Comparison of ENCODE assay signal across 7 cellular contexts in genomic region chr12:107495604-107496003, GRCh38.
"Had no signal": no experiment of that assay in that cellular context is flagged by ENCODE, and none has a peak within 500 bp of the region (broad histone marks: within the 10 kb centered on the region; RNA-seq: fewer than 3 reads in every experiment).

No MANE protein-coding gene starts in this region.

- H3K9me3 ChIP-seq: HAP-1 had no signal

- DNase-seq: GM23248, H7, IMR-90, Kasumi-1, KBM-7 had no signal

- H3K27ac ChIP-seq: GM23248 had no signal

- H3K4me3 ChIP-seq: GM23248, HAP-1 had no signal

- H3K36me3 ChIP-seq: HAP-1 had no signal

- H3K9ac ChIP-seq: GM23248 had no signal

- ATAC-seq: HCT116 had no signal

- H2AFZ ChIP-seq: GM23248 had no signal

- H3K4me1 ChIP-seq: HAP-1 had no signal
